In the genomic region with DNA sequence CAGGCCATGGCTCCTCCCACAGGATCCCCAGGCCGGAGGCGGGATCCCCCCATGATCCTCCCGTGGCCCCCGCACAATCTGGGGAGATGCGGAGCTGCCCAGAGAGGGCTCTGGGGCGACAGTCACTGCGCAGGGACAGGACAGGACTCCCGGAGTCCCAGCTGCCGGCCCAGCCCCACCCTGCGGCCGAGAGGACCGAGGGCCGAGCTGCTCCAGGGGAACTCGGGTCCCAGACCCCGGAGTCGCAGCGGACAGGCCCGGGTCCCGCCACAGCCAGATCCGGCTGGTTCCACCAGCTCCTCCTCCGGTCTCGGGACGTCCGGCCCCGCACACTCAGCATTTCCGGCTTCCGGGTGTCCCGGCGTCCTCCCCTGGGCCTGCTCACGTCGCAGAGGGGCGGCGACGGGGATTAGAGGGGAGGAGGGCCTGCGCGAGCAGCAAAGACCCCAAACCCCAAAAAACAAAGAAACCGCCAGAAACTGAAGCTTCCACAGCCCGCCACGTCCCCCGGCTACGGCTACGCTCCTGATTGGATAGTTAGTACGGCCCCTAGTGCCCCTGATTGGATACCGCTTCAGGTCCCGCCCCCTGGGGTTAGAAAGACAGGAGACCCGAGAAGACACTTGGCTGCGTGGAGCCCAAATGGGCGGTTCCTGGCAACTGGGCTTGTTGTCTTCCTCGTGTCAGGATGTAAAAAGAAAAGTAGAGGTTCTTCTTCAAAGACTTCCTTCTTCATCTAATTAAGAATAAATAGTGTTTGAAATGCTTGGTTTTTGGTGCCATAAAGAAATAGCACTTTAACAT, we compare ENCODE assay signal across 8 cellular contexts. TPM values are rescaled to one million over a fixed set of nuclear protein-coding genes. Genes with fewer than 3 reads are reported as not detected.
DNase-seq lines count a peak whose midpoint lies in the region; ATAC-seq and TF ChIP-seq lines count a peak whose summit lies in the region.

No MANE protein-coding gene starts in this region.

- H3K9ac ChIP-seq in IMR-90 (ENCODE audit: low read depth, low read length): peak overlapping the region; percentile 74
- H3K9ac ChIP-seq in fibroblast of lung (ENCODE audit: insufficient read depth, low read length): peak overlapping the region; percentile 94

- H3K9me3 ChIP-seq in IMR-90 (ENCODE audit: control insufficient read depth, insufficient read depth, low read length) (no peaks in the 10 kb centered on the region), fibroblast of lung (ENCODE audit: control insufficient read depth, insufficient read depth, low read depth, low read length) (no peaks in the 10 kb centered on the region), testis (no peaks in the 10 kb centered on the region)

- H3K79me2 ChIP-seq in fibroblast of lung (ENCODE audit: control insufficient read depth, insufficient read depth, low read length): no peaks in the 10 kb centered on the region

- in situ Hi-C loops in IMR-90 (cut with MboI; ENCODE audit: low sequenced_read_pairs): loop anchor here (25.0 kb wide), 1 partner anchor 351 kb away; a partner anchor contains a TSS

- peak overlapping the region; percentile 69; the same call in 1 of the 2 replicates for H3K56ac ChIP-seq in IMR-90 (ENCODE audit: extremely low read depth, insufficient read depth, low read length)

- H2BK20ac ChIP-seq in IMR-90 (ENCODE audit: low read depth, low read length): no peak overlapping the region

- H3K79me1 ChIP-seq in IMR-90 (ENCODE audit: low read depth in 1 of 2, low read length in 2 of 2): no peaks in the 10 kb centered on the region

- TF ChIP-seq CTCF in IMR-90 (conservative IDR thresholded peaks at IDR 0.05; ENCODE audit: low read depth, low read length) (0 out of 2 replicates have a peak, but pooled peaks have one; percentile 0), fibroblast of lung (conservative IDR thresholded peaks at IDR 0.05 in 1 of 2, IDR thresholded peaks at IDR 0.05 in 1 of 2; ENCODE audit: low read depth in 1 of 2, low read length in 2 of 2) (no peak), testis (IDR thresholded peaks at IDR 0.05) (no peak)

- H4K5ac ChIP-seq in IMR-90 (ENCODE audit: low read depth, low read length): peak overlapping the region; percentile 69

- peak overlapping the region; percentile 72 for H3K27ac ChIP-seq in IMR-90 (ENCODE audit: insufficient read depth, low read length)
- H3K27ac ChIP-seq in fibroblast of lung (ENCODE audit: insufficient read depth, low read length): peak overlapping the region; percentile 83
- H3K27ac ChIP-seq in testis: peak overlapping the region; percentile 100

- peak overlapping the region; percentile 94 for H2AFZ ChIP-seq in IMR-90 (replicated peaks; ENCODE audit: low read length, poor library complexity)
- H2AFZ ChIP-seq in fibroblast of lung (ENCODE audit: low read length): peak overlapping the region; percentile 83

- H3K27me3 ChIP-seq in IMR-90 (ENCODE audit: control insufficient read depth, insufficient read depth, low read length) (no peaks in the 10 kb centered on the region), fibroblast of lung (ENCODE audit: control insufficient read depth, insufficient read depth, low read length) (no peaks in the 10 kb centered on the region), testis (no peaks in the 10 kb centered on the region)

- H4K8ac ChIP-seq in IMR-90 (ENCODE audit: low read depth in 2 of 2, low read length in 2 of 2): peak overlapping the region; percentile 94 to 95

- POLR2A ChIA-PET in IMR-90 (lab: Charles Lee; ENCODE audit: unreplicated experiment): interaction anchor here (0.5 kb wide), 1 partner anchor 344 kb away, joined by 4 read pairs; no protein-coding TSS in a partner anchor

- H4K20me1 ChIP-seq in IMR-90 (ENCODE audit: insufficient read depth, low read length): no peaks in the 10 kb centered on the region
- no peaks in the 10 kb centered on the region for H4K20me1 ChIP-seq in fibroblast of lung (ENCODE audit: control insufficient read depth, extremely low read depth, insufficient read depth, low read length)

- H3K4me3 ChIP-seq in IMR-90 (ENCODE audit: insufficient read depth, low read depth, low read length): peak overlapping the region; percentile 82
- H3K4me3 ChIP-seq in fibroblast of lung (replicated peaks in 1 of 4; ENCODE audit: control extremely low read depth in 1 of 4, insufficient read depth in 1 of 4, low read depth in 3 of 4, low read length in 4 of 4): peak overlapping the region; percentile 64 to 85 (median 71)
- peak overlapping the region; percentile 74 to 97 for H3K4me3 ChIP-seq in testis

- H3K14ac ChIP-seq in IMR-90 (replicated peaks; ENCODE audit: low read depth, low read length): no peak overlapping the region

- H3K4me1 ChIP-seq in IMR-90 (ENCODE audit: control insufficient read depth, insufficient read depth, low read length) (no peaks in the 10 kb centered on the region), fibroblast of lung (ENCODE audit: control insufficient read depth, extremely low read depth, insufficient read depth, low read length) (no peaks in the 10 kb centered on the region), testis (peaks cover 6% of the 10 kb centered on the region)

- H4K91ac ChIP-seq in IMR-90 (ENCODE audit: insufficient read depth, low read depth, low read length): peak overlapping the region; percentile 4; the same call in 1 of the 2 replicates

- no peak overlapping the region; the same call in 1 of the 2 replicates for H3K18ac ChIP-seq in IMR-90 (ENCODE audit: low read depth, low read length)

- dilution Hi-C loops in IMR-90 (cut with HindIII; ENCODE audit: low sequenced_read_pairs, unreplicated experiment): no loop called here

- H3K9me1 ChIP-seq in IMR-90 (ENCODE audit: insufficient read depth, low read length): no peaks in the 10 kb centered on the region

- CTCF ChIA-PET in IMR-90 (lab: Yijun Ruan, JAX): no interaction called here

- DNase-seq in DMS153 treated with DMSO at 0.1 percent for 48 hours (lab: John Stamatoyannopoulos, UW; ENCODE audit: unreplicated experiment) (peak; percentile 84), IMR-90 (peak; percentile 88), RKO (ENCODE audit: low spot score) (peak; percentile 96), activated T-helper 1 cell treated with Interleukin-2 at 50 U/mL for 16 hours (ENCODE audit: low read depth) (peak; percentile 89), fibroblast of lung (ENCODE audit: low read depth in 2 of 2) (peak; percentile 87 to 91), occipital lobe (lab: John Stamatoyannopoulos, UW) (peak; percentile 88), testis (peak; percentile 99)

- H2AK5ac ChIP-seq in IMR-90 (ENCODE audit: low read depth, low read length): no peak overlapping the region

- no peak overlapping the region for H2BK15ac ChIP-seq in IMR-90 (ENCODE audit: low read depth, low read length)

- H3K36me3 ChIP-seq in IMR-90 (ENCODE audit: control insufficient read depth, insufficient read depth, low read length) (no peaks in the 10 kb centered on the region), fibroblast of lung (ENCODE audit: control insufficient read depth, insufficient read depth, low read length) (no peaks in the 10 kb centered on the region), testis (ENCODE audit: low read depth, missing control alignments) (no peaks in the 10 kb centered on the region)

- no TSS peak for BruUV-seq in IMR-90 (replicated peaks; lab: Mats Ljungman, UMichigan)

- H2BK5ac ChIP-seq in IMR-90 (ENCODE audit: low read depth, low read length, poor library complexity, severe bottlenecking): peak overlapping the region; percentile 76

- TF ChIP-seq POLR2A in IMR-90 (IDR thresholded peaks at IDR 0.05; ENCODE audit: low read depth, low read length) (peak; percentile 59; the same call in 1 of the 2 replicates), testis (IDR thresholded peaks at IDR 0.05) (peak; percentile 22)

- peak overlapping the region; percentile 36 for H3K4ac ChIP-seq in IMR-90 (ENCODE audit: low read depth, low read length)

- peak; percentile 94 for ATAC-seq in GM21528 (IDR thresholded peaks at IDR 0.05; ENCODE audit: low FRiP score, unreplicated experiment)
- ATAC-seq in IMR-90 (ENCODE audit: low read depth): peak; percentile 100

- H3K4me2 ChIP-seq in IMR-90 (ENCODE audit: low read depth, low read length) (peak overlapping the region; percentile 80), fibroblast of lung (ENCODE audit: extremely low read depth, insufficient read depth, low read length) (peak overlapping the region; percentile 90)

- intact Hi-C loops in IMR-90 (cut with micrococcal nuclease): no loop called here
- intact Hi-C loops in testis (cut with DNase I; ENCODE audit: low total_unique reads): no loop called here

- H3K23ac ChIP-seq in IMR-90 (ENCODE audit: low read depth, low read length): no peak overlapping the region

- H2BK120ac ChIP-seq in IMR-90 (ENCODE audit: low read depth, low read length): no peak overlapping the region

- H2AK9ac ChIP-seq in IMR-90 (replicated peaks; ENCODE audit: low read depth, low read length, poor library complexity): peak overlapping the region; percentile 94

- no peak for TF ChIP-seq RAD21 in IMR-90 (IDR thresholded peaks at IDR 0.05; ENCODE audit: low read length)

- WGBS in IMR-90 (ENCODE audit: extremely low coverage in 2 of 2, insufficient read length in 1 of 2), 2 experiments: 4% methylated on average over 9 of the region's 49 CpGs; no CpG with 5 or more reads in 1 of the 2 experiments
- 0 to 1% methylated on average over 13 to 45 of the region's 49 CpGs for WGBS in testis, 2 donors

TF ChIP-seq in IMR-90, 13 proteins besides CTCF, POLR2A, EP300 and RAD21 (continues in another document):
- no peak for TF ChIP-seq CHD1 (IDR thresholded peaks at IDR 0.05; ENCODE audit: low read depth, low read length)

RNA-seq across cellular contexts. Expression of a gene that starts 21.3 kb away (rescaled TPM):
- total RNA-seq in IMR-90 (2012; rRNA removed) (not detected in 2 replicates), fibroblast of lung (not detected in 2 replicates), occipital lobe (not detected), testis (under 1 TPM; 0.25 to 0.39 TPM)
- polyA plus RNA-seq in IMR-90 (2012; rRNA removed) (not detected in 2 replicates), fibroblast of lung (not detected in 2 replicates), testis (ENCODE audit: insufficient read depth, low read depth, low replicate concordance) (0.20 TPM)
- polyA plus RNA-seq in IMR-90 (2012; cell fraction: cytosol; rRNA removed): not detected in 2 replicates
- polyA plus RNA-seq in IMR-90 (2012; cell fraction: nucleus; rRNA removed; ENCODE audit: low replicate concordance): not detected in 2 replicates
- not detected in 2 replicates for polyA plus RNA-seq in fibroblast of lung (2012)
- not detected in 2 replicates for polyA minus RNA-seq in fibroblast of lung (ENCODE audit: low replicate concordance)

RNA-seq across cellular contexts. Expression of a gene that starts 49.3 kb away (rescaled TPM):
- not detected in 2 replicates for total RNA-seq in IMR-90 (2012; rRNA removed)
- not detected in 2 replicates for polyA plus RNA-seq in IMR-90 (2012; rRNA removed)
- not detected in 2 replicates for polyA plus RNA-seq in IMR-90 (2012; cell fraction: cytosol; rRNA removed)
- polyA plus RNA-seq in IMR-90 (2012; cell fraction: nucleus; rRNA removed; ENCODE audit: low replicate concordance): not detected in 2 replicates
- not detected in 2 replicates for total RNA-seq in fibroblast of lung
- polyA plus RNA-seq in fibroblast of lung: not detected in 2 replicates
- polyA plus RNA-seq in fibroblast of lung (2012): not detected in 2 replicates
- not detected in 2 replicates for polyA minus RNA-seq in fibroblast of lung (ENCODE audit: low replicate concordance)
- not detected for total RNA-seq in occipital lobe
- under 1 TPM; 0.06 to 0.16 TPM for total RNA-seq in testis
- polyA plus RNA-seq in testis (ENCODE audit: insufficient read depth, low read depth, low replicate concordance): 0.11 TPM

Comparison
In these comparisons a context has a peak if more than half of its experiments do, and no peak if none do; other contexts are left out.
1. Peak in every context shown above with its lines: DNase-seq, ATAC-seq, H3K4me3 ChIP-seq and H3K27ac ChIP-seq.